Comparison of ENCODE assay signal across 12 cellular contexts in the genomic region with DNA sequence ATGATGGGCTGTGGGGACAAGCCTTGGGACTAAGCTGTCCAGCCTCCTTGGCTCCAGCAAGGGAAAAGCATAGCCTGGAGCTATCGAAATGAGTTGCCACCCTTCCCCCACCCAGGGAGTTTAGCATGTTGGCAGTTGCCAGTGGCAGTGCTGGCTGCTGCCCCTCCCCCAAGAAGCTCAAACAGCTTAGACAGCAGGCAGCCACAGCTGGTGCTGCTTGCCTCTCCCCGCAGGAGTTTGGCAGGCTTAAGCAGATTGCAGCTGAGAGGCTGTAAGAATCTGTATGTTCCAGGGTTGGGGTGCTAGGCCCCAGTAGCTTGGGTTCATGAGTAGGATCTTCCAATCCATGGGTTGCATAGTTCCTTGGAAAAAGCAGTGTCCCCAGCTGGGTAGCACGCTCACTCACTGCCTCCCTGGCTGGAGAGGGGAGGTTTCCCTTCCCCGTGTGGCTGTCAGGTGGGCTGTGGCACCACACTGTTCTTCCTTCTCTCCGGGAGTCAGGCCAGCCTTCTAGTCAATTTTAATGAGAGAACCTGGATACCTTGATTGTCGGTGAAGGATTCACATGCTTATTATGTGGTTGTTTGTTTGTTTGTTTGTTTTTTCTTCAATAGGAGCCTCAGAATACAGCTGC.
A peak's percentile ranks its signal among the peaks of the same experiment; 100 is the strongest.
DNase-seq lines count a peak whose midpoint lies in the region; ATAC-seq, FAIRE-seq and TF ChIP-seq lines count a peak whose summit lies in the region.
"Had no signal": no experiment of that assay in that cellular context is flagged by ENCODE, and none has a peak within 500 bp of the region (broad histone marks: within the 10 kb centered on the region; RNA-seq: fewer than 3 reads in every experiment).

No MANE protein-coding gene starts in this region.

- peaks cover 3% of the 10 kb centered on the region for H3K27me3 Mint-ChIP-seq in GM23338 (ENCODE audit: insufficient read depth, low read depth, poor library complexity)
- H3K27me3 Mint-ChIP-seq in neural progenitor cell (ENCODE audit: insufficient read depth, low read depth), result no peaks in the 10 kb centered on the region
- H3K27me3 Mint-ChIP-seq: activated naive CD8-positive, alpha-beta T cell treated with anti-CD3 and anti-CD28 coated beads, Interleukin-2, amount 10 ng/mL, durations not matched to agents 7 days and 5 days had no signal

- peak overlapping the region; percentile 63; the same call in 1 of the 2 replicates for H2AFZ ChIP-seq in GM23338
- 0 out of 2 replicates have a peak overlapping the region, but pooled peaks have one; percentile 14 for H2AFZ ChIP-seq in H1 (ENCODE audit: low read length)
- H2AFZ ChIP-seq in neural progenitor cell (replicated peaks), result peak overlapping the region; percentile 73

- no peak for FAIRE-seq in H1 (lab: Jason Lieb, UNC)
- FAIRE-seq: D721Med, pancreas had no signal

- no peaks in the 10 kb centered on the region for H4K20me1 ChIP-seq in GM23338 (replicated peaks; ENCODE audit: insufficient read depth)
- H4K20me1 ChIP-seq in H1 (replicated peaks in 1 of 2; ENCODE audit: control insufficient read depth in 1 of 2, insufficient read depth in 2 of 2, low read length in 2 of 2), result no peaks in the 10 kb centered on the region
- no peaks in the 10 kb centered on the region for H4K20me1 ChIP-seq in neural progenitor cell (ENCODE audit: low read depth)

- intact Hi-C loops in thyroid gland (cut with DNase I), result no loop called here

- H3K36me3 Mint-ChIP-seq in GM23338 (ENCODE audit: low read depth), result peaks cover 10% of the 10 kb centered on the region; the same call in 2 of the 3 replicates
- H3K36me3 Mint-ChIP-seq in neural progenitor cell, result no peaks in the 10 kb centered on the region
- H3K36me3 Mint-ChIP-seq: activated naive CD8-positive, alpha-beta T cell treated with anti-CD3 and anti-CD28 coated beads, Interleukin-2, amount 10 ng/mL, durations not matched to agents 7 days and 5 days had no signal

- H3K79me2 ChIP-seq in GM23338 (replicated peaks; ENCODE audit: insufficient read depth), result no peaks in the 10 kb centered on the region
- no peaks in the 10 kb centered on the region for H3K79me2 ChIP-seq in H1 (ENCODE audit: control insufficient read depth in 1 of 2, insufficient read depth in 2 of 2, low read length in 2 of 2)
- H3K79me2 ChIP-seq in neural progenitor cell (ENCODE audit: low read depth), result no peaks in the 10 kb centered on the region

- WGBS in H1 (ENCODE audit: extremely low coverage in 1 of 2, insufficient coverage in 1 of 2, insufficient read length in 1 of 2, insufficient replicate concordance in 2 of 2, low coverage in 1 of 2, low lambda C conversion rate in 2 of 2, missing lambda C conversion rate in 1 of 2), 2 experiments, result 71% methylated on average over 5 of the region's 6 CpGs; no CpG with 5 or more reads in 1 of the 2 experiments
- 31 to 57% methylated on average over 5 to 6 of the region's 6 CpGs for WGBS in thyroid gland, 2 donors

- H3K4me1 ChIP-seq in GM23338 (ENCODE audit: insufficient read depth) (peaks cover 10% of the 10 kb centered on the region), H1 (replicated peaks in 1 of 4; ENCODE audit: control insufficient read depth in 3 of 4, insufficient read depth in 4 of 4, low read length in 3 of 4) (peaks cover 4 to 8% (median 6%) of the 10 kb centered on the region in 4 experiments; a peak in 6 of 7 replicates), neural progenitor cell (peaks cover 13% of the 10 kb centered on the region), thyroid gland (no peaks in the 10 kb centered on the region)
- H3K4me1 ChIP-seq: pancreas had no signal

- H3K4me3 Mint-ChIP-seq in GM23338 (no peak overlapping the region), neural progenitor cell (no peak overlapping the region)
- H3K4me3 Mint-ChIP-seq: activated naive CD8-positive, alpha-beta T cell treated with anti-CD3 and anti-CD28 coated beads, Interleukin-2, amount 10 ng/mL, durations not matched to agents 7 days and 5 days had no signal

- H4K8ac ChIP-seq in H1 (ENCODE audit: extremely low read depth, insufficient read depth, low read length), result no peak overlapping the region

- peak overlapping the region; percentile 71 for H3K18ac ChIP-seq in H1 (ENCODE audit: extremely low read depth, low read length)

- H3K27ac ChIP-seq in GM23338 (ENCODE audit: low read depth) (no peak overlapping the region), H1 (ENCODE audit: low read depth, low read length) (no peak overlapping the region), neural progenitor cell (peak overlapping the region; percentile 63), thyroid gland (no peak overlapping the region)
- H3K27ac ChIP-seq: pancreas had no signal

- H3K23ac ChIP-seq in H1 (ENCODE audit: insufficient read length), result no peak overlapping the region

- H4K91ac ChIP-seq in H1 (replicated peaks; ENCODE audit: insufficient read length, low read length), result no peak overlapping the region

- H3F3A ChIP-seq in GM23338 (replicated peaks; ENCODE audit: low read depth), result no peaks in the 10 kb centered on the region
- peaks cover 7% of the 10 kb centered on the region for H3F3A ChIP-seq in neural progenitor cell (ENCODE audit: low read depth)

- H2BK120ac ChIP-seq in H1 (replicated peaks; ENCODE audit: low read depth, low read length), result no peak overlapping the region

- H3K14ac ChIP-seq in H1 (ENCODE audit: insufficient read length), result no peak overlapping the region

- CTCF ChIA-PET in H1 (lab: Charles Lee; ENCODE audit: partially characterized antibody), result interaction anchor here (0.7 to 0.9 kb wide), 2 partner anchors 83 to 443 kb away, joined by 3 read pairs; no protein-coding TSS in a partner anchor

- ATAC-seq in GM23338 (peak; percentile 94), GM19463 (IDR thresholded peaks at IDR 0.05; ENCODE audit: unreplicated experiment) (no peak)
- ATAC-seq: pancreas had no signal

- 0 out of 2 replicates have a peak, but pooled peaks cover 8% of the 10 kb centered on the region for H3K9me2 ChIP-seq in GM23338 (ENCODE audit: insufficient read depth)

- peak overlapping the region; percentile 58; the same call in 1 of the 2 replicates for H3K4me2 ChIP-seq in GM23338
- peak overlapping the region; percentile 57 to 62 for H3K4me2 ChIP-seq in H1 (ENCODE audit: insufficient read depth in 1 of 2, low read depth in 2 of 2, low read length in 2 of 2)
- H3K4me2 ChIP-seq in neural progenitor cell, result peak overlapping the region; percentile 49

- no peak overlapping the region for H3K4ac ChIP-seq in H1 (replicated peaks; ENCODE audit: insufficient read length, low read depth, low read length)

- H3K9ac ChIP-seq in H1 (replicated peaks in 1 of 4; ENCODE audit: extremely low read depth in 1 of 4, low read depth in 3 of 4, low read length in 3 of 4) (no peak overlapping the region), neural progenitor cell (no peak overlapping the region)

- peaks cover 3% of the 10 kb centered on the region; the same call in 2 of the 3 replicates for H3K4me1 Mint-ChIP-seq in GM23338
- H3K4me1 Mint-ChIP-seq in neural progenitor cell, result peaks cover 3% of the 10 kb centered on the region
- H3K4me1 Mint-ChIP-seq: activated naive CD8-positive, alpha-beta T cell treated with anti-CD3 and anti-CD28 coated beads, Interleukin-2, amount 10 ng/mL, durations not matched to agents 7 days and 5 days had no signal

- no peaks in the 10 kb centered on the region for H3K23me2 ChIP-seq in H1 (ENCODE audit: low read depth, low read length)

- peaks cover 4% of the 10 kb centered on the region; the same call in 2 of the 3 replicates for H3K9me3 Mint-ChIP-seq in GM23338
- H3K9me3 Mint-ChIP-seq in neural progenitor cell, result peaks cover 12% of the 10 kb centered on the region

- H3K9me3 ChIP-seq in H1 (ENCODE audit: insufficient read depth in 2 of 2, low read depth in 1 of 2, low read length in 1 of 2) (no peaks in the 10 kb centered on the region), neural progenitor cell (ENCODE audit: low read depth) (no peaks in the 10 kb centered on the region), thyroid gland (no peaks in the 10 kb centered on the region)
- H3K9me3 ChIP-seq: pancreas had no signal

- H2BK12ac ChIP-seq in H1 (ENCODE audit: low read depth, low read length), result peak overlapping the region; percentile 84; the same call in 1 of the 2 replicates

- no peak overlapping the region; the same call in 1 of the 2 replicates for H2BK20ac ChIP-seq in H1 (ENCODE audit: low read length)

- TF ChIP-seq RAD21 in H1 (IDR thresholded peaks at IDR 0.05 in 1 of 2, conservative IDR thresholded peaks at IDR 0.05 in 1 of 2; ENCODE audit: low read depth in 2 of 2, low read length in 2 of 2), result peak; percentile 9 to 14; a peak in 1 of 4 replicates

- peak; percentile 71 for DNase-seq in GM23338 (ENCODE audit: low spot score)
- DNase-seq in NCI-H446 treated with DMSO at 0.1 percent for 48 hours (lab: John Stamatoyannopoulos, UW), result peak; percentile 67
- DNase-seq in H1 (ENCODE audit: low read depth in 1 of 2, low spot score in 2 of 2), result peak; percentile 19 to 63
- peak; percentile 78 for DNase-seq in neural progenitor cell (ENCODE audit: low spot score)
- DNase-seq in OCI-M2 (lab: John Stamatoyannopoulos, UW; ENCODE audit: unreplicated experiment), result no peak
- DNase-seq in thyroid gland, result no peak
- no peak for DNase-seq in amniotic stem cell (lab: John Stamatoyannopoulos, UW)
- DNase-seq: activated naive CD8-positive, alpha-beta T cell treated with anti-CD3 and anti-CD28 coated beads, Interleukin-2, amount 10 ng/mL, durations not matched to agents 7 days and 5 days; erythroblast had no signal

- H2BK5ac ChIP-seq in H1 (ENCODE audit: low read depth, low read length), result peak overlapping the region; percentile 20; the same call in 1 of the 2 replicates

- TF ChIP-seq POLR2A in H1 (IDR thresholded peaks at IDR 0.05; ENCODE audit: control extremely low read depth in 1 of 2, low read depth in 2 of 2, low read length in 2 of 2) (no peak), thyroid gland (IDR thresholded peaks at IDR 0.05) (no peak)

- TF ChIP-seq EP300 in H1 (IDR thresholded peaks at IDR 0.05; ENCODE audit: borderline replicate concordance in 1 of 2, low read depth in 2 of 2, low read length in 2 of 2), result peak in 1 of 2 experiments; percentile 79; a peak in 1 of 3 replicates

- no peaks in the 10 kb centered on the region for H3K79me1 ChIP-seq in H1 (ENCODE audit: low read depth, low read length)

- H3K27me3 ChIP-seq in GM23338 (ENCODE audit: insufficient read depth) (no peaks in the 10 kb centered on the region), H1 (replicated peaks in 1 of 4; ENCODE audit: control insufficient read depth in 3 of 4, extremely low read depth in 1 of 4, insufficient read depth in 3 of 4, low read length in 3 of 4) (no peaks in the 10 kb centered on the region), neural progenitor cell (no peaks in the 10 kb centered on the region), thyroid gland (no peaks in the 10 kb centered on the region)
- H3K27me3 ChIP-seq: pancreas had no signal

- H2BK15ac ChIP-seq in H1 (ENCODE audit: low read length), result peak overlapping the region; percentile 81; the same call in 1 of the 2 replicates

- no peaks in the 10 kb centered on the region for H3K36me3 ChIP-seq in GM23338 (ENCODE audit: insufficient read depth)
- H3K36me3 ChIP-seq in H1 (ENCODE audit: control insufficient read depth in 2 of 4, insufficient read depth in 4 of 4, low read length in 3 of 4), result no peaks in the 10 kb centered on the region
- H3K36me3 ChIP-seq in neural progenitor cell, result no peaks in the 10 kb centered on the region
- no peaks in the 10 kb centered on the region for H3K36me3 ChIP-seq in thyroid gland
- H3K36me3 ChIP-seq: pancreas had no signal

- POLR2A ChIA-PET in H1 (lab: Charles Lee; ENCODE audit: partially characterized antibody), result interaction anchor here (0.6 kb wide), 1 partner anchor 13 kb away, joined by 3 read pairs; no protein-coding TSS in a partner anchor

- no peak overlapping the region for H2AK5ac ChIP-seq in H1 (ENCODE audit: low read depth, low read length)

- no peak overlapping the region for H3K56ac ChIP-seq in H1 (replicated peaks; ENCODE audit: insufficient read length, low read depth, low read length)

- no peak overlapping the region for H4K5ac ChIP-seq in H1 (ENCODE audit: insufficient read length, low read depth, low read length)

- TF ChIP-seq CTCF in GM23338 (conservative IDR thresholded peaks at IDR 0.05; ENCODE audit: low read depth in 2 of 2) (no peak), H1 (IDR thresholded peaks at IDR 0.05; ENCODE audit: control extremely low read depth in 1 of 3, insufficient read depth in 1 of 3, low read depth in 1 of 3, low read length in 3 of 3) (no peak), neural progenitor cell (IDR thresholded peaks at IDR 0.05) (no peak), thyroid gland (IDR thresholded peaks at IDR 0.05) (no peak)

- H3K4me3 ChIP-seq in GM23338 (no peak overlapping the region), H1 (ENCODE audit: extremely low read depth in 1 of 4, insufficient read depth in 2 of 4, low read depth in 3 of 4, low read length in 4 of 4) (no peak overlapping the region), neural progenitor cell (no peak overlapping the region), thyroid gland (replicated peaks in 1 of 3) (no peak overlapping the region)
- H3K4me3 ChIP-seq: pancreas had no signal

- H3K27ac Mint-ChIP-seq in GM23338 (no peak overlapping the region), neural progenitor cell (no peak overlapping the region)
- H3K27ac Mint-ChIP-seq: activated naive CD8-positive, alpha-beta T cell treated with anti-CD3 and anti-CD28 coated beads, Interleukin-2, amount 10 ng/mL, durations not matched to agents 7 days and 5 days had no signal

Comparison
In these comparisons a context has a peak if more than half of its experiments do, and no peak if none do; other contexts are left out.
1. DNase-seq: peak in GM23338 (single experiment), NCI-H446 treated with DMSO at 0.1 percent for 48 hours (single experiment), H1 (2 of 2) and neural progenitor cell (single experiment); none in OCI-M2 (single experiment), thyroid gland (0 of 2) and amniotic stem cell (single experiment).
2. H2AFZ ChIP-seq: peak in every context shown above with its lines; median percentile 73 in neural progenitor cell; 63 in GM23338; 14 in H1.
3. Peak in every context shown above with its lines, with median percentiles within 50 percentile points of each other: H3K4me2 ChIP-seq.